Comparison of ENCODE assay signal across 9 cellular contexts in genomic region chr2:47120424-47120823, GRCh38. TPM values are rescaled to one million over a fixed set of nuclear protein-coding genes. Genes with fewer than 3 reads are reported as not detected.
"Had no signal": no experiment of that assay in that cellular context is flagged by ENCODE, and none has a peak within 500 bp of the region (broad histone marks: within the 10 kb centered on the region; RNA-seq: fewer than 3 reads in every experiment).

No MANE protein-coding gene starts in this region.

RNA-seq across cellular contexts. Expression of gene STPG4, which starts 34.7 kb away (rescaled TPM):
- total RNA-seq: activated T-cell treated with anti-CD3 and anti-CD28 coated beads, Interleukin-2, amount 50 U/mL, for 72 hours; ascending aorta; cardiac septum; dermis blood vessel endothelial cell; esophagus squamous epithelium; glomerular endothelial cell; hepatocyte; WTC11 had no signal
- polyA plus RNA-seq: fibroblast of lung had no signal
